In genomic region chr5:173612948-173613347, GRCh38 we compare ENCODE assay signal across 1 cellular context.
TF ChIP-seq lines count a peak whose summit lies in the region.

No MANE protein-coding gene starts in this region.

TF ChIP-seq in SK-N-SH, 30 proteins besides CTCF, POLR2A, EP300 and RAD21 (continued from another document):
- no peak for TF ChIP-seq REST (IDR thresholded peaks at IDR 0.05; ENCODE audit: low read depth, low read length)
